In genomic region chr12:53267309-53268008, GRCh38 we compare ENCODE assay signal across 1 cellular context.
TF ChIP-seq lines count a peak whose summit lies in the region.

No MANE protein-coding gene starts in this region.

TF ChIP-seq in HepG2, 621 proteins besides CTCF, POLR2A, EP300 and RAD21:
- TF ChIP-seq MTF2 (CRISPR knock-in tag; IDR thresholded peaks at IDR 0.05; ENCODE audit: borderline replicate concordance) (0 out of 2 replicates have a peak, but pooled peaks have one; percentile 20), ZNF670 (CRISPR knock-in tag; IDR thresholded peaks at IDR 0.05; ENCODE audit: borderline replicate concordance) (no peak), ZHX2 (IDR thresholded peaks at IDR 0.05; ENCODE audit: low read depth) (no peak), ZHX2 (CRISPR knock-in tag; IDR thresholded peaks at IDR 0.05; ENCODE audit: borderline replicate concordance) (no peak)
TF ChIP-seq in HepG2: peak in this region for 1.
